36 cellular contexts compared by ENCODE assay signal in the genomic region with DNA sequence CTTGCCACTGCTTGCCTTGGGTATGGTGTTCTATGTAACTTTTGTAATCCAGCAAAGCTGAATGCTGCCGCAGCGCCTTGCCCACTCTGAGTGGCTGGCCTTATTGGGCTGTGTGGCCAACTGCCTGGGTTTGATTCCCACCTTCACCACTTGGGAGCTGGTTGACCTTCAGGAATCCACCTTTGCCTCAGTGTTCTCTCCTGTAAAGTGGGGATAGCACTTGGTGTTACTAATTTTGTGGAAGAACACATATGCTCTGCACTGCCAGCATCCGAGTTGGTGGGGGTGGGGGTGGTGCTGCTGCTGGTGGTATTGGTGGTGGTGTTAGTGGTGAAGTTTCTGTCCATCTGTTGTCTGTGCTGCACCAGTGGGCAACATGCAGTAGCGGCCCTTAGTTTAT.
"Had no signal": no experiment of that assay in that cellular context is flagged by ENCODE, and none has a peak within 500 bp of the region (broad histone marks: within the 10 kb centered on the region; RNA-seq: fewer than 3 reads in every experiment).

No MANE protein-coding gene starts in this region.

- FAIRE-seq: TTC549 had no signal

- H3K4me1 Mint-ChIP-seq: activated B cell treated with CpG ODN at 0.5 μM for 24 hours; activated naive CD4-positive, alpha-beta T cell treated with anti-CD3 and anti-CD28 coated beads, Interleukin-2, amount 10 ng/mL, durations not matched to agents 7 days and 5 days; activated naive CD4-positive, alpha-beta T cell treated with anti-CD3 and anti-CD28 coated beads, Interleukin-2, amount 50 U/mL, for 24 hours; activated naive CD8-positive, alpha-beta T cell treated with anti-CD3 and anti-CD28 coated beads, Interleukin-2, amount 10 ng/mL, durations not matched to agents 7 days and 5 days; activated naive CD8-positive, alpha-beta T cell treated with anti-CD3 and anti-CD28 coated beads, Interleukin-2, amount 50 U/mL, for 24 hours; central memory CD8-positive, alpha-beta T cell had no signal

- H3K9me3 ChIP-seq: ascending aorta had no signal

- H3K4me3 ChIP-seq: ascending aorta, cardiac muscle cell had no signal

- H3K27me3 Mint-ChIP-seq: activated B cell treated with CpG ODN at 0.5 μM for 24 hours; activated CD4-positive, alpha-beta memory T cell treated with anti-CD3 and anti-CD28 coated beads for 36 hours; activated CD4-positive, alpha-beta T cell treated with anti-CD3 and anti-CD28 coated beads, Interleukin-2, amount 10 ng/mL, durations not matched to agents 24 days and 14 days; activated CD8-positive, alpha-beta T cell treated with anti-CD3 and anti-CD28 coated beads for 36 hours; activated naive CD4-positive, alpha-beta T cell treated with anti-CD3 and anti-CD28 coated beads, Interleukin-2, amount 10 ng/mL, durations not matched to agents 7 days and 5 days; activated naive CD4-positive, alpha-beta T cell treated with anti-CD3 and anti-CD28 coated beads, Interleukin-2, amount 50 U/mL, for 24 hours; activated naive CD8-positive, alpha-beta T cell; activated naive CD8-positive, alpha-beta T cell treated with anti-CD3 and anti-CD28 coated beads, Interleukin-2, amount 10 ng/mL, durations not matched to agents 7 days and 5 days; activated naive CD8-positive, alpha-beta T cell treated with anti-CD3 and anti-CD28 coated beads, Interleukin-2, amount 50 U/mL, for 24 hours; activated T-cell treated with anti-CD3 and anti-CD28 coated beads, Interleukin-2, amount 50 U/mL, for 24 hours; central memory CD8-positive, alpha-beta T cell had no signal

- H3K27ac Mint-ChIP-seq: activated B cell treated with CpG ODN at 0.5 μM for 24 hours; activated CD4-positive, alpha-beta memory T cell treated with anti-CD3 and anti-CD28 coated beads for 36 hours; activated CD4-positive, alpha-beta T cell treated with anti-CD3 and anti-CD28 coated beads, Interleukin-2, amount 10 ng/mL, durations not matched to agents 24 days and 14 days; activated CD8-positive, alpha-beta T cell treated with anti-CD3 and anti-CD28 coated beads for 36 hours; activated naive CD4-positive, alpha-beta T cell treated with anti-CD3 and anti-CD28 coated beads, Interleukin-2, amount 10 ng/mL, durations not matched to agents 7 days and 5 days; activated naive CD4-positive, alpha-beta T cell treated with anti-CD3 and anti-CD28 coated beads, Interleukin-2, amount 50 U/mL, for 24 hours; activated naive CD8-positive, alpha-beta T cell; activated naive CD8-positive, alpha-beta T cell treated with anti-CD3 and anti-CD28 coated beads, Interleukin-2, amount 10 ng/mL, durations not matched to agents 7 days and 5 days; activated naive CD8-positive, alpha-beta T cell treated with anti-CD3 and anti-CD28 coated beads, Interleukin-2, amount 50 U/mL, for 24 hours; activated T-cell treated with anti-CD3 and anti-CD28 coated beads, Interleukin-2, amount 50 U/mL, for 24 hours; activated T-helper 2 cell treated with anti-CD3 and anti-CD28 coated beads, Interferon-gamma antibody, Interleukin-2, Interleukin-4, amounts not matched to agents 10 μg/mL and 5 μg/mL and 100 μg/mL, durations not matched to agents 14 hours and 24 hours and 36 hours; brain; T-helper 1 cell treated with Interleukin-12 subunit alpha and Interleukin-12 subunit beta and Interleukin-4 antibody, amounts not matched to agents 30 μg/mL and 1 μg/mL, for 36 hours; T-helper 2 cell treated with Interferon-gamma antibody and Interleukin-4, amounts not matched to agents 5 μg/mL and 100 μg/mL, for 36 hours had no signal

- ATAC-seq: activated CD8-positive, alpha-beta T cell treated with anti-CD3 and anti-CD28 coated beads for 36 hours; activated naive CD8-positive, alpha-beta T cell treated with anti-CD3 and anti-CD28 coated beads, Interleukin-2, amount 50 U/mL, for 24 hours had no signal

- H3K4me3 Mint-ChIP-seq: activated B cell treated with CpG ODN at 0.5 μM for 24 hours; activated CD4-positive, alpha-beta memory T cell treated with anti-CD3 and anti-CD28 coated beads for 36 hours; activated CD4-positive, alpha-beta T cell treated with anti-CD3 and anti-CD28 coated beads, Interleukin-2, amount 10 ng/mL, durations not matched to agents 24 days and 14 days; activated CD8-positive, alpha-beta T cell treated with anti-CD3 and anti-CD28 coated beads for 36 hours; activated naive CD4-positive, alpha-beta T cell treated with anti-CD3 and anti-CD28 coated beads, Interleukin-2, amount 10 ng/mL, durations not matched to agents 7 days and 5 days; activated naive CD4-positive, alpha-beta T cell treated with anti-CD3 and anti-CD28 coated beads, Interleukin-2, amount 50 U/mL, for 24 hours; activated naive CD8-positive, alpha-beta T cell; activated naive CD8-positive, alpha-beta T cell treated with anti-CD3 and anti-CD28 coated beads, Interleukin-2, amount 10 ng/mL, durations not matched to agents 7 days and 5 days; activated naive CD8-positive, alpha-beta T cell treated with anti-CD3 and anti-CD28 coated beads, Interleukin-2, amount 50 U/mL, for 24 hours; activated T-cell treated with anti-CD3 and anti-CD28 coated beads, Interleukin-2, amount 50 U/mL, for 24 hours; brain; central memory CD8-positive, alpha-beta T cell; T-helper 1 cell treated with Interleukin-12 subunit alpha and Interleukin-12 subunit beta and Interleukin-4 antibody, amounts not matched to agents 30 μg/mL and 1 μg/mL, for 36 hours; T-helper 2 cell treated with Interferon-gamma antibody and Interleukin-4, amounts not matched to agents 5 μg/mL and 100 μg/mL, for 36 hours had no signal

- H3K27ac ChIP-seq: ascending aorta, cardiac muscle cell, VCaP had no signal

- H3K9me3 Mint-ChIP-seq: activated B cell treated with CpG ODN at 0.5 μM for 24 hours; activated CD4-positive, alpha-beta memory T cell treated with anti-CD3 and anti-CD28 coated beads for 36 hours; activated CD4-positive, alpha-beta T cell treated with anti-CD3 and anti-CD28 coated beads, Interleukin-2, amount 10 ng/mL, durations not matched to agents 24 days and 14 days; activated CD8-positive, alpha-beta T cell treated with anti-CD3 and anti-CD28 coated beads for 36 hours; activated naive CD4-positive, alpha-beta T cell treated with anti-CD3 and anti-CD28 coated beads, Interleukin-2, amount 10 ng/mL, durations not matched to agents 7 days and 5 days; activated naive CD4-positive, alpha-beta T cell treated with anti-CD3 and anti-CD28 coated beads, Interleukin-2, amount 50 U/mL, for 24 hours; activated naive CD8-positive, alpha-beta T cell treated with anti-CD3 and anti-CD28 coated beads, Interleukin-2, amount 10 ng/mL, durations not matched to agents 7 days and 5 days; activated naive CD8-positive, alpha-beta T cell treated with anti-CD3 and anti-CD28 coated beads, Interleukin-2, amount 50 U/mL, for 24 hours; activated T-cell treated with anti-CD3 and anti-CD28 coated beads, Interleukin-2, amount 50 U/mL, for 24 hours; activated T-helper 2 cell treated with anti-CD3 and anti-CD28 coated beads, Interferon-gamma antibody, Interleukin-2, Interleukin-4, amounts not matched to agents 10 μg/mL and 5 μg/mL and 100 μg/mL, durations not matched to agents 14 hours and 24 hours and 36 hours; brain; central memory CD8-positive, alpha-beta T cell; T-helper 1 cell treated with Interleukin-12 subunit alpha and Interleukin-12 subunit beta and Interleukin-4 antibody, amounts not matched to agents 30 μg/mL and 1 μg/mL, for 36 hours; T-helper 2 cell treated with Interferon-gamma antibody and Interleukin-4, amounts not matched to agents 5 μg/mL and 100 μg/mL, for 36 hours had no signal

- H3K27me3 ChIP-seq: ascending aorta, cardiac muscle cell had no signal

- DNase-seq: activated B cell treated with CpG ODN at 0.5 μM for 24 hours; activated CD4-positive, alpha-beta memory T cell treated with anti-CD3 and anti-CD28 coated beads for 36 hours; activated CD4-positive, alpha-beta T cell treated with anti-CD3 and anti-CD28 coated beads for 4 hours; activated CD4-positive, alpha-beta T cell treated with anti-CD3 and anti-CD28 coated beads, Interleukin-2, amount 10 ng/mL, durations not matched to agents 24 days and 14 days; activated CD4-positive, alpha-beta T cell treated with anti-CD3 and anti-CD28 coated beads, Interleukin-2, amount 50 U/mL, for 1 hour; activated CD4-positive, alpha-beta T cell treated with anti-CD3 and anti-CD28 coated beads, Interleukin-2, amount 50 U/mL, for 4 hours; activated CD4-positive, CD25-positive, alpha-beta regulatory T cell treated with anti-CD3 and anti-CD28 coated beads, Interleukin-2, amount 50 U/mL, for 72 hours; activated CD8-positive, alpha-beta memory T cell treated with anti-CD3 and anti-CD28 coated beads, Interleukin-2, amount 50 U/mL, for 4 hours; activated CD8-positive, alpha-beta T cell treated with anti-CD3 and anti-CD28 coated beads for 36 hours; activated effector memory CD4-positive, alpha-beta T cell treated with Interleukin-2 at 50 U/mL for 16 hours; activated gamma-delta T cell; activated naive CD4-positive, alpha-beta T cell treated with anti-CD3 and anti-CD28 coated beads, Interleukin-2, amount 10 ng/mL, durations not matched to agents 7 days and 5 days; activated naive CD4-positive, alpha-beta T cell treated with Interleukin-2 at 50 U/mL for 16 hours; activated naive CD8-positive, alpha-beta T cell treated with anti-CD3 and anti-CD28 coated beads, Interleukin-2, amount 10 ng/mL, durations not matched to agents 7 days and 5 days; activated naive CD8-positive, alpha-beta T cell treated with anti-CD3 and anti-CD28 coated beads, Interleukin-2, amount 50 U/mL, for 24 hours; activated T-cell treated with anti-CD3 and anti-CD28 coated beads for 4 hours; activated T-cell treated with anti-CD3 and anti-CD28 coated beads, Interleukin-2, amount 50 U/mL, for 24 hours; activated T-cell treated with anti-CD3 and anti-CD28 coated beads, Interleukin-2, amount 50 U/mL, for 48 hours; amygdala; anterior cingulate cortex; caudate nucleus; cerebellar nuclear complex; T-helper 1 cell; T-helper 2 cell; T-helper 9 cell had no signal
